In genomic region chr4:39668835-39669234, GRCh38 we compare ENCODE assay signal across 21 cellular contexts. TPM values are rescaled to one million over a fixed set of nuclear protein-coding genes. Genes with fewer than 3 reads are reported as not detected.
DNase-seq lines count a peak whose midpoint lies in the region; ATAC-seq, FAIRE-seq and TF ChIP-seq lines count a peak whose summit lies in the region.
"Had no signal": no experiment of that assay in that cellular context is flagged by ENCODE, and none has a peak within 500 bp of the region (broad histone marks: within the 10 kb centered on the region; RNA-seq: fewer than 3 reads in every experiment).

No MANE protein-coding gene starts in this region.

- no peaks in the 10 kb centered on the region for H3K4me1 Mint-ChIP-seq in stimulated activated effector memory CD8-positive, alpha-beta T cell treated with anti-CD3 and anti-CD28 coated beads, Interleukin-12 subunit alpha, Interleukin-12 subunit beta, amount 100 ng/mL, for 72 hours
- H3K4me1 Mint-ChIP-seq: B cell had no signal

- H3K36me3 ChIP-seq in K562 (ENCODE audit: control insufficient read depth, insufficient read depth, low read length) (no peaks in the 10 kb centered on the region), ascending aorta (no peaks in the 10 kb centered on the region)
- H3K36me3 ChIP-seq: BLaER1, HAP-1 had no signal

- no peak overlapping the region for H3K4me2 ChIP-seq in K562 (ENCODE audit: insufficient read depth, low read length)
- H3K4me2 ChIP-seq: BLaER1 had no signal

- ATAC-seq in K562 (no peak), omental fat pad (ENCODE audit: low FRiP score) (peak; percentile 41)
- ATAC-seq in stimulated activated effector memory CD8-positive, alpha-beta T cell treated with anti-CD3 and anti-CD28 coated beads, Interleukin-12 subunit alpha, Interleukin-12 subunit beta, amount 100 ng/mL, for 72 hours, result no peak
- ATAC-seq: CD8-positive, alpha-beta T cell had no signal

- H3K4me1 ChIP-seq in K562 (replicated peaks in 1 of 2; ENCODE audit: control insufficient read depth in 2 of 2, insufficient read depth in 2 of 2, low read length in 2 of 2) (no peaks in the 10 kb centered on the region), ascending aorta (no peaks in the 10 kb centered on the region)
- H3K4me1 ChIP-seq: BLaER1 had no signal

- intact Hi-C loops in K562 (cut with micrococcal nuclease) (no loop called here), ascending aorta (cut with DNase I) (no loop called here)

- BruUV-seq in K562 (replicated peaks; lab: Mats Ljungman, UMichigan), result no TSS peak

- H2AFZ ChIP-seq in K562 (ENCODE audit: low read depth, low read length), result no peak overlapping the region

- H3K9me3 ChIP-seq in K562 (replicated peaks; ENCODE audit: control insufficient read depth, insufficient read depth, low read depth, low read length) (no peaks in the 10 kb centered on the region), ascending aorta (no peaks in the 10 kb centered on the region)
- H3K9me3 ChIP-seq: BLaER1, Caco-2, HAP-1 had no signal

- in situ Hi-C loops in K562 (cut with MboI), result no loop called here

- TF ChIP-seq POLR2A in K562 (conservative IDR thresholded peaks at IDR 0.05), result no peak

- FAIRE-seq in GM19239 (lab: Jason Lieb, UNC) (peak; percentile 42), K562 (lab: Jason Lieb, UNC) (no peak)
- FAIRE-seq: G401.6, GM12891, GM18507, H54 had no signal

- H4K20me1 ChIP-seq in K562 (replicated peaks; ENCODE audit: control insufficient read depth, insufficient read depth, low read length), result no peaks in the 10 kb centered on the region
- H4K20me1 ChIP-seq: BLaER1 had no signal

- no peaks in the 10 kb centered on the region for H3K9me1 ChIP-seq in K562 (ENCODE audit: control insufficient read depth, insufficient read depth, low read length)

- no peak overlapping the region for H3K9ac ChIP-seq in K562 (ENCODE audit: insufficient read depth in 1 of 2, low read depth in 2 of 2, low read length in 2 of 2)
- H3K9ac ChIP-seq: BLaER1 had no signal

- POLR2A ChIA-PET in K562 (lab: Yijun Ruan, JAX), result interaction anchor here (1.4 kb wide), 1 partner anchor 34 kb away, joined by 4 read pairs; no protein-coding TSS in a partner anchor

- H3K79me2 ChIP-seq in K562 (ENCODE audit: control insufficient read depth, insufficient read depth, low read length), result no peaks in the 10 kb centered on the region

- no peak overlapping the region for H3K4me3 Mint-ChIP-seq in stimulated activated effector memory CD8-positive, alpha-beta T cell treated with anti-CD3 and anti-CD28 coated beads, Interleukin-12 subunit alpha, Interleukin-12 subunit beta, amount 100 ng/mL, for 72 hours
- H3K4me3 Mint-ChIP-seq: B cell; CD4-positive, CD25-positive, alpha-beta regulatory T cell; CD8-positive, alpha-beta T cell had no signal

- H3K36me3 Mint-ChIP-seq in stimulated activated effector memory CD8-positive, alpha-beta T cell treated with anti-CD3 and anti-CD28 coated beads, Interleukin-12 subunit alpha, Interleukin-12 subunit beta, amount 100 ng/mL, for 72 hours, result no peaks in the 10 kb centered on the region
- H3K36me3 Mint-ChIP-seq: CD4-positive, CD25-positive, alpha-beta regulatory T cell; CD8-positive, alpha-beta T cell had no signal

- no peaks in the 10 kb centered on the region for H3K9me3 Mint-ChIP-seq in stimulated activated effector memory CD8-positive, alpha-beta T cell treated with anti-CD3 and anti-CD28 coated beads, Interleukin-12 subunit alpha, Interleukin-12 subunit beta, amount 100 ng/mL, for 72 hours
- H3K9me3 Mint-ChIP-seq: CD8-positive, alpha-beta T cell had no signal

- WGBS in K562 (ENCODE audit: insufficient coverage, low coverage, missing lambda C conversion rate), result 25% methylated on average over 1 of the region's 1 CpG

- H3K27ac Mint-ChIP-seq in stimulated activated effector memory CD8-positive, alpha-beta T cell treated with anti-CD3 and anti-CD28 coated beads, Interleukin-12 subunit alpha, Interleukin-12 subunit beta, amount 100 ng/mL, for 72 hours, result no peak overlapping the region
- H3K27ac Mint-ChIP-seq: B cell; CD4-positive, CD25-positive, alpha-beta regulatory T cell; CD8-positive, alpha-beta T cell had no signal

- no peak for TF ChIP-seq RAD21 in K562 (CRISPR knock-in tag; conservative IDR thresholded peaks at IDR 0.05 in 1 of 2, IDR thresholded peaks at IDR 0.05 in 1 of 2)

- H3K27ac ChIP-seq in K562 (ENCODE audit: extremely low read depth, low read depth, low read length) (no peak overlapping the region), ascending aorta (no peak overlapping the region)
- H3K27ac ChIP-seq: BLaER1, C4-2B had no signal

- DNase-seq in Ammon's horn (ENCODE audit: low spot score) (peak; percentile 24), GM19239 (ENCODE audit: insufficient read length, low spot score) (no peak), K562 (ENCODE audit: extremely low read depth in 1 of 4, low spot score in 3 of 4) (no peak), omental fat pad (ENCODE audit: low spot score) (no peak), iPS-NIHi7 (ENCODE audit: extremely low spot score) (no peak), ascending aorta (ENCODE audit: low spot score in 2 of 2) (no peak)
- no peak for DNase-seq in stimulated activated effector memory CD8-positive, alpha-beta T cell treated with anti-CD3 and anti-CD28 coated beads, Interleukin-12 subunit alpha, Interleukin-12 subunit beta, amount 100 ng/mL, for 72 hours (ENCODE audit: low spot score in 2 of 2)
- DNase-seq: Caco-2; CD4-positive, CD25-positive, alpha-beta regulatory T cell; CD8-positive, alpha-beta T cell; DMS153; DND-41; GOT3 had no signal

- TF ChIP-seq EP300 in K562 (IDR thresholded peaks at IDR 0.05; ENCODE audit: low read length), result no peak

- CTCF ChIA-PET in K562 (lab: Yijun Ruan, JAX; ENCODE audit: low intra/inter-chr PET ratio), result no interaction called here

- no peak overlapping the region for H3K4me3 ChIP-seq in K562
- no peak overlapping the region for H3K4me3 ChIP-seq in ascending aorta
- H3K4me3 ChIP-seq: BLaER1, HAP-1 had no signal

- no peak for TF ChIP-seq CTCF in K562 (IDR thresholded peaks at IDR 0.05 in 2 of 3, conservative IDR thresholded peaks at IDR 0.05 in 1 of 3; ENCODE audit: insufficient read depth in 2 of 3, low read depth in 1 of 3, low read length in 3 of 3)
- TF ChIP-seq CTCF in omental fat pad (IDR thresholded peaks at IDR 0.05), result no peak
- TF ChIP-seq CTCF in ascending aorta (IDR thresholded peaks at IDR 0.05), result no peak

- H3K27me3 ChIP-seq in K562 (ENCODE audit: control insufficient read depth in 2 of 2, insufficient read depth in 2 of 2, low read length in 2 of 2), result no peaks in the 10 kb centered on the region
- no peaks in the 10 kb centered on the region for H3K27me3 ChIP-seq in ascending aorta
- H3K27me3 ChIP-seq: BLaER1 had no signal

TF ChIP-seq in K562, 482 proteins besides CTCF, POLR2A, EP300 and RAD21 (continues in another document):
- TF ChIP-seq PKNOX1 (IDR thresholded peaks at IDR 0.05) (peak; percentile 49; the same call in 1 of the 2 replicates), MEIS2 (IDR thresholded peaks at IDR 0.05; ENCODE audit: partially characterized antibody) (peak; percentile 63)

RNA-seq across cellular contexts. Expression of gene UBE2K, which starts 29.1 kb away (rescaled TPM):
- 14.5 and 47.2 TPM in 2 replicates for total RNA-seq in K562 (2011; cell fraction: chromatin; rRNA removed; ENCODE audit: low replicate concordance)
- 15.8 and 18.4 TPM in 2 replicates for total RNA-seq in K562 (2011; cell fraction: nucleolus; rRNA removed)
- 30.0 and 56.6 TPM in 2 replicates for total RNA-seq in K562 (2011; cell fraction: nucleoplasm; rRNA removed)
- total RNA-seq in K562 (2014; rRNA removed) (60.5 and 99.0 TPM in 2 replicates), K562 (2014; rRNA removed; fragmentation: Illumina TruSeq; extraction: Trizol) (32.1 and 39.6 TPM in 2 replicates), K562 (2015; rRNA removed; fragmentation: Illumina TruSeq; extraction: Trizol) (25.5 and 29.8 TPM in 2 replicates), K562 (2021) (103 and 121 TPM in 2 replicates), omental fat pad (10 to 100 TPM; 19.7 to 33.3 (median 25.8) TPM), ascending aorta (9.7 TPM)
- polyA plus RNA-seq in K562 (2011; rRNA removed) (133 and 190 TPM in 2 replicates), K562 (2014; fragmentation: Illumina TruSeq; extraction: Trizol) (74.2 and 77.5 TPM in 2 replicates), K562 (2014; fragmentation: Nextera tagmentation; extraction: Ambion mirVana) (10 to 100 TPM; 48.4 to 62.6 TPM), K562 (2014; rRNA removed) (88.6 and 142 TPM in 2 replicates)
- 52.2 and 63.3 TPM in 2 replicates for polyA plus RNA-seq in K562 (2011; cell fraction: cytosol; rRNA removed)
- 16.8 and 24.8 TPM in 2 replicates for polyA plus RNA-seq in K562 (2011; cell fraction: nucleus; rRNA removed)
- 76.3 and 178 TPM in 2 replicates for polyA plus RNA-seq in K562 (2012)
- 78.7 and 92.4 TPM in 2 replicates for polyA minus RNA-seq in K562 (2011; rRNA and poly(A)+ RNA removed)
- polyA minus RNA-seq in K562 (2011; cell fraction: cytosol; rRNA and poly(A)+ RNA removed), result 34.0 and 48.8 TPM in 2 replicates
- 6.9 and 12.9 TPM in 2 replicates for polyA minus RNA-seq in K562 (2011; cell fraction: nucleus; rRNA and poly(A)+ RNA removed)

RNA-seq across cellular contexts. Expression of gene SMIM14, which starts 30.2 kb away (rescaled TPM):
- 0.56 and 0.86 TPM in 2 replicates for total RNA-seq in K562 (2011; cell fraction: chromatin; rRNA removed; ENCODE audit: low replicate concordance)
- 0.39 and 0.50 TPM in 2 replicates for total RNA-seq in K562 (2011; cell fraction: nucleolus; rRNA removed)
- total RNA-seq in K562 (2011; cell fraction: nucleoplasm; rRNA removed), result 0.69 and 1.0 TPM in 2 replicates
- total RNA-seq in K562 (2014; rRNA removed), result 0.41 and 1.6 TPM in 2 replicates
- 1.9 and 2.2 TPM in 2 replicates for total RNA-seq in K562 (2014; rRNA removed; fragmentation: Illumina TruSeq; extraction: Trizol)
- total RNA-seq in K562 (2015; rRNA removed; fragmentation: Illumina TruSeq; extraction: Trizol), result 0.94 and 0.98 TPM in 2 replicates
- total RNA-seq in K562 (2021), result 1.8 and 2.0 TPM in 2 replicates
- 3.7 and 5.7 TPM in 2 replicates for polyA plus RNA-seq in K562 (2011; rRNA removed)
- 0.40 and 4.1 TPM in 2 replicates for polyA plus RNA-seq in K562 (2011; cell fraction: cytosol; rRNA removed)
- polyA plus RNA-seq in K562 (2011; cell fraction: nucleus; rRNA removed), result 0.54 and 1.7 TPM in 2 replicates
- polyA plus RNA-seq in K562 (2012), result 1.7 and 10.2 TPM in 2 replicates
- polyA plus RNA-seq in K562 (2014; fragmentation: Illumina TruSeq; extraction: Trizol), result 1.9 and 3.1 TPM in 2 replicates
- polyA plus RNA-seq in K562 (2014; fragmentation: Nextera tagmentation; extraction: Ambion mirVana), result 1 to 10 TPM; 3.0 to 3.7 TPM
- polyA plus RNA-seq in K562 (2014; rRNA removed), result 1.6 and 2.3 TPM in 2 replicates
- polyA minus RNA-seq in K562 (2011; rRNA and poly(A)+ RNA removed), result 3.5 and 7.7 TPM in 2 replicates
- polyA minus RNA-seq in K562 (2011; cell fraction: cytosol; rRNA and poly(A)+ RNA removed), result 5.2 TPM in 1 of 2 replicates, not detected in the other
- 0.22 and 0.40 TPM in 2 replicates for polyA minus RNA-seq in K562 (2011; cell fraction: nucleus; rRNA and poly(A)+ RNA removed)
- 10 to 100 TPM; 24.6 to 69.4 (median 35.2) TPM for total RNA-seq in omental fat pad
- total RNA-seq in ascending aorta, result 48.2 TPM

Comparison
In these comparisons a context has a peak if more than half of its experiments do, and no peak if none do; other contexts are left out.
1. RNA of gene SMIM14, which starts 30.2 kb away (total RNA-seq): 48.2 TPM in ascending aorta (single experiment) and 24.6 to 69.4 TPM in omental fat pad; 0.39 to 2.2 TPM in K562; every median in the first group is over 4 times any median in the second.